ENCODE assay signal across 15 cellular contexts in genomic region chr4:40299704-40300336, GRCh38. TPM values are rescaled to one million over a fixed set of nuclear protein-coding genes. Genes with fewer than 3 reads are reported as not detected.
DNase-seq lines count a peak whose midpoint lies in the region; ATAC-seq, FAIRE-seq and TF ChIP-seq lines count a peak whose summit lies in the region.
"Had no signal": no experiment of that assay in that cellular context is flagged by ENCODE, and none has a peak within 500 bp of the region (broad histone marks: within the 10 kb centered on the region; RNA-seq: fewer than 3 reads in every experiment).

No MANE protein-coding gene starts in this region.

- peaks cover 69% of the 10 kb centered on the region for H3K4me1 Mint-ChIP-seq in activated naive CD4-positive, alpha-beta T cell treated with anti-CD3 and anti-CD28 coated beads, Interleukin-2, amount 50 U/mL, for 24 hours
- H3K4me1 Mint-ChIP-seq in central memory CD8-positive, alpha-beta T cell: peaks cover 46% of the 10 kb centered on the region

- no peak for DNase-seq in activated naive CD4-positive, alpha-beta T cell treated with anti-CD3 and anti-CD28 coated beads, Interleukin-2, amount 50 U/mL, for 72 hours (ENCODE audit: low spot score in 2 of 2)
- DNase-seq in NAMALWA (ENCODE audit: low spot score) (peak; percentile 58), stomach (peak; percentile 52), kidney tubule cell (ENCODE audit: low spot score) (no peak), WERI-Rb-1 (no peak), kidney (no peak)
- no peak for DNase-seq in central memory CD8-positive, alpha-beta T cell (ENCODE audit: low spot score in 2 of 2)
- DNase-seq: activated gamma-delta T cell treated with Interleukin-2 at 50 U/mL for 16 hours, AML-193 had no signal

- no peaks in the 10 kb centered on the region for H3K27me3 Mint-ChIP-seq in activated naive CD4-positive, alpha-beta T cell treated with anti-CD3 and anti-CD28 coated beads, Interleukin-2, amount 50 U/mL, for 24 hours
- H3K27me3 Mint-ChIP-seq in central memory CD8-positive, alpha-beta T cell: no peaks in the 10 kb centered on the region

- TF ChIP-seq CTCF in stomach (IDR thresholded peaks at IDR 0.05) (no peak), WERI-Rb-1 (IDR thresholded peaks at IDR 0.05; ENCODE audit: low read depth, low read length) (no peak), kidney (IDR thresholded peaks at IDR 0.05; ENCODE audit: borderline replicate concordance, extremely low read depth, insufficient read depth) (no peak)

- ATAC-seq in activated naive CD4-positive, alpha-beta T cell treated with anti-CD3 and anti-CD28 coated beads, Interleukin-2, amount 50 U/mL, for 72 hours: no peak
- ATAC-seq in central memory CD8-positive, alpha-beta T cell (replicated peaks; ENCODE audit: extremely low read depth, poor library complexity, severe bottlenecking): no peak
- ATAC-seq: activated CD4-positive, CD25-positive, alpha-beta regulatory T cell treated with anti-CD3 and anti-CD28 coated beads, Interleukin-2, amount 50 U/mL, for 24 hours; stimulated activated effector memory CD8-positive, alpha-beta T cell treated with anti-CD3 and anti-CD28 coated beads, Interleukin-12 subunit alpha, Interleukin-12 subunit beta, amount 100 ng/mL, for 72 hours had no signal

- H3K27ac ChIP-seq in stomach (peak overlapping the region in 1 of 5 donors; percentile 22), WERI-Rb-1 (no peak overlapping the region), kidney (ENCODE audit: low read depth in 2 of 2, low read length in 2 of 2) (no peak overlapping the region)

- H3K9me3 Mint-ChIP-seq in activated naive CD4-positive, alpha-beta T cell treated with anti-CD3 and anti-CD28 coated beads, Interleukin-2, amount 50 U/mL, for 24 hours: peaks cover 5% of the 10 kb centered on the region
- H3K9me3 Mint-ChIP-seq in activated naive CD4-positive, alpha-beta T cell treated with anti-CD3 and anti-CD28 coated beads, Interleukin-2, amount 50 U/mL, for 72 hours: peaks cover 5 to 13% of the 10 kb centered on the region in 2 donors
- H3K9me3 Mint-ChIP-seq in central memory CD8-positive, alpha-beta T cell: no peaks in the 10 kb centered on the region

- TF ChIP-seq POLR2A in stomach (IDR thresholded peaks at IDR 0.05): no peak

- TF ChIP-seq EP300 in stomach (IDR thresholded peaks at IDR 0.05): no peak

- H3K27ac Mint-ChIP-seq in activated naive CD4-positive, alpha-beta T cell treated with anti-CD3 and anti-CD28 coated beads, Interleukin-2, amount 50 U/mL, for 24 hours: peak overlapping the region; percentile 97
- no peak overlapping the region for H3K27ac Mint-ChIP-seq in activated naive CD4-positive, alpha-beta T cell treated with anti-CD3 and anti-CD28 coated beads, Interleukin-2, amount 50 U/mL, for 72 hours
- peak overlapping the region; percentile 93 for H3K27ac Mint-ChIP-seq in central memory CD8-positive, alpha-beta T cell (ENCODE audit: low read depth)
- H3K27ac Mint-ChIP-seq: stimulated activated effector memory CD8-positive, alpha-beta T cell treated with anti-CD3 and anti-CD28 coated beads, Interleukin-12 subunit alpha, Interleukin-12 subunit beta, amount 100 ng/mL, for 72 hours had no signal

- FAIRE-seq in kidney (lab: Jason Lieb, UNC): no peak

- WGBS in stomach, 5 donors: 24 to 54% (median 35%) methylated on average over 5 of the region's 5 CpGs

- no peak overlapping the region for H3K4me3 Mint-ChIP-seq in activated naive CD4-positive, alpha-beta T cell treated with anti-CD3 and anti-CD28 coated beads, Interleukin-2, amount 50 U/mL, for 24 hours
- peak overlapping the region; percentile 53 for H3K4me3 Mint-ChIP-seq in central memory CD8-positive, alpha-beta T cell

- H3K4me1 ChIP-seq in stomach (peaks cover 0 to 23% (median 9%) of the 10 kb centered on the region in 4 donors), kidney (ENCODE audit: control insufficient read depth in 1 of 2, insufficient read depth in 1 of 2, low read depth in 1 of 2, low read length in 2 of 2) (no peaks in the 10 kb centered on the region)

- peaks cover 2% of the 10 kb centered on the region for H3K36me3 Mint-ChIP-seq in activated naive CD4-positive, alpha-beta T cell treated with anti-CD3 and anti-CD28 coated beads, Interleukin-2, amount 50 U/mL, for 24 hours
- peaks cover 12 to 15% of the 10 kb centered on the region in 2 donors for H3K36me3 Mint-ChIP-seq in activated naive CD4-positive, alpha-beta T cell treated with anti-CD3 and anti-CD28 coated beads, Interleukin-2, amount 50 U/mL, for 72 hours
- H3K36me3 Mint-ChIP-seq in central memory CD8-positive, alpha-beta T cell (ENCODE audit: insufficient read depth): peaks cover 5% of the 10 kb centered on the region

- H3K4me3 ChIP-seq in stomach: no peak overlapping the region
- H3K4me3 ChIP-seq in WERI-Rb-1 (ENCODE audit: low read depth, low read length): no peak overlapping the region
- no peak overlapping the region for H3K4me3 ChIP-seq in kidney (ENCODE audit: low read length in 2 of 2)

- intact Hi-C loops in stomach (cut with DNase I; ENCODE audit: low total_unique reads): loop anchor here (10.0 kb wide), 1 partner anchor 135 kb away; no protein-coding TSS in a partner anchor
- intact Hi-C loops in kidney (cut with DNase I): no loop called here

- H3K9me3 ChIP-seq in stomach: peaks cover 0 to 4% (median 0%) of the 10 kb centered on the region in 4 donors
- no peaks in the 10 kb centered on the region for H3K9me3 ChIP-seq in WERI-Rb-1 (ENCODE audit: severe bottlenecking)
- no peaks in the 10 kb centered on the region for H3K9me3 ChIP-seq in kidney (ENCODE audit: control insufficient read depth in 1 of 2, low read length in 2 of 2)

- H3K36me3 ChIP-seq in stomach (no peaks in the 10 kb centered on the region), WERI-Rb-1 (no peaks in the 10 kb centered on the region), kidney (ENCODE audit: control insufficient read depth in 1 of 2, insufficient read depth in 2 of 2, low read length in 2 of 2) (no peaks in the 10 kb centered on the region)

- H3K27me3 ChIP-seq in stomach: no peaks in the 10 kb centered on the region
- H3K27me3 ChIP-seq in WERI-Rb-1 (ENCODE audit: insufficient read depth, low read depth, severe bottlenecking): no peaks in the 10 kb centered on the region

- no peak overlapping the region for H3K9ac ChIP-seq in kidney (ENCODE audit: low read length in 2 of 2)

RNA-seq across cellular contexts. Expression of gene CHRNA9, which starts 35.3 kb away (rescaled TPM):
- not detected for total RNA-seq in activated naive CD4-positive, alpha-beta T cell treated with anti-CD3 and anti-CD28 coated beads, Interleukin-2, amount 50 U/mL, for 72 hours
- not detected for total RNA-seq in stomach
- under 1 TPM in 1 of 3 donors, not detected in 2; 0.31 TPM for polyA plus RNA-seq in stomach
- not detected for total RNA-seq in kidney
- polyA plus RNA-seq in kidney (ENCODE audit: insufficient read depth, low read depth, low replicate concordance): not detected
- total RNA-seq: cerebellum, fibroblast of lung, posterior vena cava had no signal
- polyA plus RNA-seq: fibroblast of lung had no signal

Comparison
In these comparisons a context has a peak if more than half of its experiments do, and no peak if none do; other contexts are left out.
1. H3K27ac Mint-ChIP-seq: peak in activated naive CD4-positive, alpha-beta T cell treated with anti-CD3 and anti-CD28 coated beads, Interleukin-2, amount 50 U/mL, for 24 hours (single experiment) and central memory CD8-positive, alpha-beta T cell (single experiment); none in activated naive CD4-positive, alpha-beta T cell treated with anti-CD3 and anti-CD28 coated beads, Interleukin-2, amount 50 U/mL, for 72 hours (0 of 2).
2. DNase-seq: peak in NAMALWA (single experiment) and stomach (single experiment); none in activated naive CD4-positive, alpha-beta T cell treated with anti-CD3 and anti-CD28 coated beads, Interleukin-2, amount 50 U/mL, for 72 hours (0 of 2), central memory CD8-positive, alpha-beta T cell (0 of 2), kidney tubule cell (single experiment), WERI-Rb-1 (single experiment) and kidney (single experiment).